In genomic region chr2:151409601-151410484, GRCh38 we compare ENCODE assay signal across 8 cellular contexts. TPM values are rescaled to one million over a fixed set of nuclear protein-coding genes. Genes with fewer than 3 reads are reported as not detected.
A peak's percentile ranks its signal among the peaks of the same experiment; 100 is the strongest.
DNase-seq lines count a peak whose midpoint lies in the region; ATAC-seq and TF ChIP-seq lines count a peak whose summit lies in the region.

TSS of gene RIF1 (plus strand) at chr2:151409902. CDS start at chr2:151410424, 522 bp downstream.

- H3K9me3 ChIP-seq in ovary (no peaks in the 10 kb centered on the region), thyroid gland (no peaks in the 10 kb centered on the region)

- peak within 1 kb of the TSS; percentile 97 for H3K27ac Mint-ChIP-seq in activated naive CD8-positive, alpha-beta T cell

- peaks cover 33% of the 10 kb centered on the region for H3K4me1 Mint-ChIP-seq in activated naive CD8-positive, alpha-beta T cell (ENCODE audit: low read depth)

- peaks cover 1% of the 10 kb centered on the region for H3K4me1 ChIP-seq in ovary (ENCODE audit: insufficient read depth)
- H3K4me1 ChIP-seq in thyroid gland: peaks cover 11 to 13% of the 10 kb centered on the region in 2 donors

- peak; percentile 93 for ATAC-seq in HG02610 (IDR thresholded peaks at IDR 0.05; ENCODE audit: unreplicated experiment)

- TF ChIP-seq EP300 in ovary (IDR thresholded peaks at IDR 0.05): no peak

- TF ChIP-seq POLR2A in ovary (IDR thresholded peaks at IDR 0.05): peak; percentile 56
- TF ChIP-seq POLR2A in thyroid gland (IDR thresholded peaks at IDR 0.05): peak in 1 of 2 donors; percentile 61

- H3K4me3 Mint-ChIP-seq in activated naive CD8-positive, alpha-beta T cell: peak within 1 kb of the TSS; percentile 98

- H3K27ac ChIP-seq in ovary (peak within 1 kb of the TSS; percentile 95), thyroid gland (peak within 1 kb of the TSS; percentile 87 to 99 (median 91))

- no peaks in the 10 kb centered on the region for H3K9me3 Mint-ChIP-seq in activated naive CD8-positive, alpha-beta T cell (ENCODE audit: low read depth)

- 0% methylated on average over 54 to 65 of the region's 65 CpGs for WGBS in ovary, 3 donors
- WGBS in thyroid gland, 2 donors: 1 to 3% methylated on average over 20 to 30 of the region's 65 CpGs

- H3K36me3 Mint-ChIP-seq in activated naive CD8-positive, alpha-beta T cell: peaks cover 7% of the 10 kb centered on the region

- H3K36me3 ChIP-seq in ovary (no peaks in the 10 kb centered on the region), thyroid gland (peaks cover 0 to 7% of the 10 kb centered on the region in 2 donors)

- H3K27me3 ChIP-seq in ovary (no peaks in the 10 kb centered on the region), thyroid gland (no peaks in the 10 kb centered on the region)

- DNase-seq in GM12864 (ENCODE audit: low read depth) (peak; percentile 44), NCI-H1092 (lab: John Stamatoyannopoulos, UW) (peak; percentile 85), SKM-1 treated with dmso at 0.1 percent for 144 hours (lab: John Stamatoyannopoulos, UW; ENCODE audit: unreplicated experiment) (peak; percentile 90), head of caudate nucleus (peak; percentile 77 to 96 (median 89)), ovary (peak; percentile 83 to 89 (median 87)), thyroid gland (peak; percentile 85 to 90)

- H3K27me3 Mint-ChIP-seq in activated naive CD8-positive, alpha-beta T cell: no peaks in the 10 kb centered on the region

- peak; percentile 73 for TF ChIP-seq CTCF in GM12864 (IDR thresholded peaks at IDR 0.05; ENCODE audit: low read depth, low read length, missing control alignments)
- peak; percentile 62 to 86 (median 74) for TF ChIP-seq CTCF in ovary (IDR thresholded peaks at IDR 0.05)
- TF ChIP-seq CTCF in thyroid gland (IDR thresholded peaks at IDR 0.05): peak; percentile 23 to 70 (median 66)

- intact Hi-C loops in head of caudate nucleus (cut with DNase I) (loop anchor here (10.0 kb wide), 1 partner anchor 125 kb away; the partner anchor contains the start of gene NMI), ovary (cut with DNase I) (loop anchor here in 2 of 4 donors (10.0 kb wide), 3 partner anchors 125 to 1825 kb away; partner anchors contain the start of genes MMADHC (in 1 of the 2), NMI (in 1 of the 2) and RBM43 (in 1 of the 2)), thyroid gland (cut with DNase I) (no loop called here)

- H3K4me3 ChIP-seq in GM12864 (ENCODE audit: low read depth, low read length): peak within 1 kb of the TSS; percentile 97
- peak within 1 kb of the TSS; percentile 99 for H3K4me3 ChIP-seq in ovary
- H3K4me3 ChIP-seq in thyroid gland (replicated peaks in 1 of 3): peak within 1 kb of the TSS; percentile 72 to 94 (median 77)

RNA-seq across cellular contexts. Expression of gene RIF1, which starts in this region (rescaled TPM):
- 10 to 100 TPM; 35.5 to 56.1 (median 49.5) TPM for total RNA-seq in ovary
- 10 to 100 TPM in 1 of 2 donors, 1 to 10 TPM in 1; 7.3 to 10.5 TPM for polyA plus RNA-seq in ovary
- 10 to 100 TPM; 37.1 to 54.8 (median 45.3) TPM for total RNA-seq in thyroid gland

Comparison
In these comparisons a context has a peak if more than half of its experiments do, and no peak if none do; other contexts are left out.
1. Peak in every context shown above with its lines: DNase-seq, ATAC-seq, H3K4me3 ChIP-seq and H3K27ac ChIP-seq.